ENCODE assay signal across 22 cellular contexts in genomic region chr1:110225212-110225611, GRCh38.
"Had no signal": no experiment of that assay in that cellular context is flagged by ENCODE, and none has a peak within 500 bp of the region (broad histone marks: within the 10 kb centered on the region; RNA-seq: fewer than 3 reads in every experiment).

No MANE protein-coding gene starts in this region.

- H3K27ac ChIP-seq: heart left ventricle, hepatocyte, left ventricle myocardium inferior, parathyroid adenoma, right atrium auricular region, skin epidermis, spleen, tibial nerve, uterus had no signal

- ATAC-seq: heart left ventricle; naive thymus-derived CD4-positive, alpha-beta T cell; natural killer cell treated with Interleukin-12 subunit alpha and Interleukin-12 subunit beta and Interleukin-15 and Interleukin-18, amount 100 ng/mL, for 72 hours; sciatic nerve; stimulated activated effector memory CD8-positive, alpha-beta T cell treated with anti-CD3 and anti-CD28 coated beads, Interleukin-12 subunit alpha, Interleukin-12 subunit beta, amount 100 ng/mL, for 72 hours had no signal

- H3K27me3 ChIP-seq: heart left ventricle, hepatocyte, right atrium auricular region, spleen, tibial nerve, uterus had no signal

- H3K9me3 ChIP-seq: heart left ventricle, left ventricle myocardium inferior, right atrium auricular region, spleen, tibial nerve, uterus had no signal

- H3K9ac ChIP-seq: parathyroid adenoma had no signal

- H3K4me1 ChIP-seq: heart left ventricle, left ventricle myocardium inferior, parathyroid adenoma, right atrium auricular region, tibial nerve, uterus had no signal

- H3K4me2 ChIP-seq: hepatocyte had no signal

- DNase-seq: glutamatergic neuron; islet precursor cell; kidney glomerular epithelial cell; left cardiac atrium; left ventricle myocardium inferior; naive thymus-derived CD4-positive, alpha-beta T cell; nucleus accumbens; spleen; stimulated activated CD4-positive, alpha-beta T cell treated with anti-CD3 and anti-CD28 coated beads, Interleukin-4, amount 100 ng/mL, for 24 hours; stimulated activated naive CD4-positive, alpha-beta T cell; substantia nigra; uterus had no signal

- H2AFZ ChIP-seq: hepatocyte, parathyroid adenoma had no signal

- H3K4me3 ChIP-seq: heart left ventricle, hepatocyte, left ventricle myocardium inferior, lung, right atrium auricular region, skin epidermis, spleen, tibial nerve, uterus had no signal

- H3K36me3 ChIP-seq: uterus had no signal
